10 cellular contexts compared by ENCODE assay signal in genomic region chr17:82384730-82385429, GRCh38. TPM values are rescaled to one million over a fixed set of nuclear protein-coding genes. Genes with fewer than 3 reads are reported as not detected.
A peak's percentile ranks its signal among the peaks of the same experiment; 100 is the strongest.
DNase-seq lines count a peak whose midpoint lies in the region; ATAC-seq and TF ChIP-seq lines count a peak whose summit lies in the region.
"Had no signal": no experiment of that assay in that cellular context is flagged by ENCODE, and none has a peak within 500 bp of the region (broad histone marks: within the 10 kb centered on the region; RNA-seq: fewer than 3 reads in every experiment).

No MANE protein-coding gene starts in this region.

- H3K4me3 Mint-ChIP-seq in neural progenitor cell = no peak overlapping the region

- H3K36me3 Mint-ChIP-seq in neural progenitor cell = peaks cover under 1% of the 10 kb centered on the region

- H4K20me1 ChIP-seq in SK-N-SH (ENCODE audit: insufficient read depth) (peaks cover 8% of the 10 kb centered on the region; the same call in 1 of the 2 replicates), neural progenitor cell (ENCODE audit: low read depth) (no peaks in the 10 kb centered on the region)

- H3K27me3 ChIP-seq in SK-N-SH (ENCODE audit: insufficient read depth) = peaks cover 9% of the 10 kb centered on the region
- peaks cover 57% of the 10 kb centered on the region for H3K27me3 ChIP-seq in kidney epithelial cell (ENCODE audit: control insufficient read depth, insufficient read depth, low read length)
- H3K27me3 ChIP-seq in neural progenitor cell = no peaks in the 10 kb centered on the region

- no peaks in the 10 kb centered on the region for H3K9me3 Mint-ChIP-seq in neural progenitor cell

- H3K79me2 ChIP-seq in SK-N-SH (ENCODE audit: insufficient read depth) (no peaks in the 10 kb centered on the region), neural progenitor cell (ENCODE audit: low read depth) (no peaks in the 10 kb centered on the region)

- CTCF ChIA-PET in SK-N-SH (lab: Yijun Ruan, JAX) = interaction anchor here (0.9 to 2.6 kb wide), 14 partner anchors 9 to 149 kb away, joined by 3 to 9 read pairs (median 3); partner anchors contain the start of genes OGFOD3 and UTS2R

- no peak for ATAC-seq in HG03045 (IDR thresholded peaks at IDR 0.05; ENCODE audit: unreplicated experiment)
- ATAC-seq in GM18873 (IDR thresholded peaks at IDR 0.05; ENCODE audit: low FRiP score, unreplicated experiment) = no peak

- no peak overlapping the region for H2AFZ ChIP-seq in SK-N-SH (ENCODE audit: low read depth)
- no peak overlapping the region for H2AFZ ChIP-seq in neural progenitor cell (replicated peaks)

- no peaks in the 10 kb centered on the region for H3K9me2 ChIP-seq in SK-N-SH

- H3K4me1 ChIP-seq in SK-N-SH (ENCODE audit: control insufficient read depth in 1 of 2, insufficient read depth in 2 of 2, low read depth in 1 of 2, low read length in 1 of 2) (peaks cover 6 to 60% of the 10 kb centered on the region in 2 experiments; a peak in 2 of 4 replicates), neural progenitor cell (peaks cover 16% of the 10 kb centered on the region)

- H3F3A ChIP-seq in SK-N-SH (replicated peaks; ENCODE audit: insufficient read depth) (peaks cover 9% of the 10 kb centered on the region), neural progenitor cell (ENCODE audit: low read depth) (peaks cover 10% of the 10 kb centered on the region)

- H3K4me1 Mint-ChIP-seq in neural progenitor cell = peaks cover 24% of the 10 kb centered on the region

- H3K27ac Mint-ChIP-seq in neural progenitor cell = no peak overlapping the region

- H3K27me3 Mint-ChIP-seq in neural progenitor cell (ENCODE audit: insufficient read depth, low read depth) = peaks cover 16% of the 10 kb centered on the region

- H3K9ac ChIP-seq in SK-N-SH = no peak overlapping the region
- H3K9ac ChIP-seq in neural progenitor cell = no peak overlapping the region

- WGBS in SK-N-SH (ENCODE audit: low lambda C conversion rate) = 61% methylated on average over 23 of the region's 25 CpGs

- H3K36me3 ChIP-seq in SK-N-SH (replicated peaks in 1 of 2; ENCODE audit: control insufficient read depth in 1 of 2, insufficient read depth in 2 of 2, low read length in 1 of 2) (no peaks in the 10 kb centered on the region), kidney epithelial cell (ENCODE audit: control insufficient read depth, insufficient read depth, low read length) (no peaks in the 10 kb centered on the region), neural progenitor cell (no peaks in the 10 kb centered on the region)

- peak overlapping the region; percentile 40 for H3K4me2 ChIP-seq in SK-N-SH
- no peak overlapping the region for H3K4me2 ChIP-seq in neural progenitor cell

- H3K27ac ChIP-seq in SK-N-SH (ENCODE audit: low read depth in 2 of 2, low read length in 1 of 2) (peak overlapping the region in 1 of 2 experiments; percentile 70; a peak in 2 of 4 replicates), neural progenitor cell (no peak overlapping the region)
- H3K27ac ChIP-seq: dorsolateral prefrontal cortex had no signal

- no peak for TF ChIP-seq EP300 in SK-N-SH (IDR thresholded peaks at IDR 0.05; ENCODE audit: borderline replicate concordance in 1 of 2, low read depth in 1 of 2, low read length in 1 of 2)

- peak; percentile 22; the same call in 1 of the 2 replicates for TF ChIP-seq RAD21 in SK-N-SH (IDR thresholded peaks at IDR 0.05; ENCODE audit: low read length)

- TF ChIP-seq CTCF in AG09319 (IDR thresholded peaks at IDR 0.05; ENCODE audit: low read depth, low read length) = no peak
- peak; percentile 59 for TF ChIP-seq CTCF in LNCAP (IDR thresholded peaks at IDR 0.05)
- no peak for TF ChIP-seq CTCF in SK-N-SH (IDR thresholded peaks at IDR 0.05)
- peak; percentile 51 for TF ChIP-seq CTCF in kidney epithelial cell (IDR thresholded peaks at IDR 0.05; ENCODE audit: insufficient read depth, low read length, poor library complexity, severe bottlenecking)
- no peak for TF ChIP-seq CTCF in neural progenitor cell (IDR thresholded peaks at IDR 0.05)

- H3K4me3 ChIP-seq in SK-N-SH (ENCODE audit: low read depth in 2 of 2, low read length in 1 of 2) (no peak overlapping the region), kidney epithelial cell (ENCODE audit: low read depth, low read length) (no peak overlapping the region), neural progenitor cell (no peak overlapping the region)
- H3K4me3 ChIP-seq: dorsolateral prefrontal cortex had no signal

- H3K9me3 ChIP-seq in SK-N-SH (no peaks in the 10 kb centered on the region), neural progenitor cell (ENCODE audit: low read depth) (no peaks in the 10 kb centered on the region)

- POLR2A ChIA-PET in SK-N-SH (lab: Yijun Ruan, JAX) = interaction anchor here (1.2 kb wide), 1 partner anchor 15 kb away, joined by 4 read pairs; no protein-coding TSS in a partner anchor

- DNase-seq in AG09319 (ENCODE audit: extremely low read depth, low read depth) (peak; percentile 16), SK-N-SH (peak; percentile 59), kidney epithelial cell (ENCODE audit: low read depth) (no peak), neural progenitor cell (ENCODE audit: low spot score) (no peak), GOT3 (lab: John Stamatoyannopoulos, UW) (no peak)

TF ChIP-seq in SK-N-SH, 30 proteins besides CTCF, POLR2A, EP300 and RAD21:
- TF ChIP-seq YY1 (IDR thresholded peaks at IDR 0.05; ENCODE audit: low read depth) (no peak), FOSL2 (IDR thresholded peaks at IDR 0.05; ENCODE audit: borderline replicate concordance, low read depth) (peak; percentile 10; the same call in 1 of the 2 replicates), TCF12 (IDR thresholded peaks at IDR 0.05) (peak; percentile 49; the same call in 1 of the 2 replicates), PBX3 (IDR thresholded peaks at IDR 0.05) (peak; percentile 46; the same call in 1 of the 2 replicates), NFIC (IDR thresholded peaks at IDR 0.05; ENCODE audit: borderline replicate concordance) (peak; percentile 3; the same call in 1 of the 2 replicates)
- TF ChIP-seq, protein P1, sequence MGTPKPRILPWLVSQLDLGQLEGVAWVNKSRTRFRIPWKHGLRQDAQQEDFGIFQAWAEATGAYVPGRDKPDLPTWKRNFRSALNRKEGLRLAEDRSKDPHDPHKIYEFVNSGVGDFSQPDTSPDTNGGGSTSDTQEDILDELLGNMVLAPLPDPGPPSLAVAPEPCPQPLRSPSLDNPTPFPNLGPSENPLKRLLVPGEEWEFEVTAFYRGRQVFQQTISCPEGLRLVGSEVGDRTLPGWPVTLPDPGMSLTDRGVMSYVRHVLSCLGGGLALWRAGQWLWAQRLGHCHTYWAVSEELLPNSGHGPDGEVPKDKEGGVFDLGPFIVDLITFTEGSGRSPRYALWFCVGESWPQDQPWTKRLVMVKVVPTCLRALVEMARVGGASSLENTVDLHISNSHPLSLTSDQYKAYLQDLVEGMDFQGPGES (IDR thresholded peaks at IDR 0.05; ENCODE audit: low read depth, low read length) = no peak

RNA-seq across cellular contexts. Expression of gene UTS2R, which starts 13.3 kb away (rescaled TPM):
- polyA plus RNA-seq in SK-N-SH (2012; rRNA removed) = not detected in 2 replicates
- polyA plus RNA-seq in SK-N-SH (2012; cell fraction: cytosol; rRNA removed) = not detected in 2 replicates
- not detected in 2 replicates for polyA plus RNA-seq in SK-N-SH (2012; cell fraction: nucleus; rRNA removed)
- not detected in 2 replicates for total RNA-seq in kidney epithelial cell
- total RNA-seq in neural progenitor cell (ENCODE audit: low replicate concordance) = 0.46 TPM in 1 of 2 replicates, not detected in the other
- total RNA-seq: pulmonary artery endothelial cell had no signal

RNA-seq across cellular contexts. Expression of gene TEX19, which starts 25.8 kb away (rescaled TPM):
- 0.10 and 0.11 TPM in 2 replicates for polyA plus RNA-seq in SK-N-SH (2012; rRNA removed)
- 0.08 and 0.12 TPM in 2 replicates for polyA plus RNA-seq in SK-N-SH (2012; cell fraction: cytosol; rRNA removed)
- 0.08 and 0.11 TPM in 2 replicates for polyA plus RNA-seq in SK-N-SH (2012; cell fraction: nucleus; rRNA removed)
- not detected in 2 replicates for total RNA-seq in kidney epithelial cell
- total RNA-seq in neural progenitor cell (ENCODE audit: low replicate concordance) = 0.19 TPM in 1 of 2 replicates, not detected in the other
- total RNA-seq: dorsolateral prefrontal cortex, pulmonary artery endothelial cell had no signal

RNA-seq across cellular contexts. Expression of gene HEXD, which starts 33.3 kb away (rescaled TPM):
- 38.8 and 43.1 TPM in 2 replicates for polyA plus RNA-seq in SK-N-SH (2012; rRNA removed)
- polyA plus RNA-seq in SK-N-SH (2012; cell fraction: cytosol; rRNA removed) = 10.8 and 18.1 TPM in 2 replicates
- polyA plus RNA-seq in SK-N-SH (2012; cell fraction: nucleus; rRNA removed) = 328 and 454 TPM in 2 replicates
- total RNA-seq in kidney epithelial cell (18.5 and 21.6 TPM in 2 replicates), neural progenitor cell (ENCODE audit: low replicate concordance) (22.3 and 41.8 TPM in 2 replicates)

RNA-seq across cellular contexts. Expression of gene OGFOD3, which starts 33.5 kb away (rescaled TPM):
- 57.1 and 68.2 TPM in 2 replicates for polyA plus RNA-seq in SK-N-SH (2012; rRNA removed)
- 38.7 and 54.7 TPM in 2 replicates for polyA plus RNA-seq in SK-N-SH (2012; cell fraction: cytosol; rRNA removed)
- 67.2 and 94.3 TPM in 2 replicates for polyA plus RNA-seq in SK-N-SH (2012; cell fraction: nucleus; rRNA removed)
- total RNA-seq in kidney epithelial cell (29.8 TPM in 2 replicates), neural progenitor cell (ENCODE audit: low replicate concordance) (26.8 and 34.2 TPM in 2 replicates)

RNA-seq across cellular contexts. Expression of gene SECTM1, which starts 51.3 kb away (rescaled TPM):
- 2.1 and 3.8 TPM in 2 replicates for polyA plus RNA-seq in SK-N-SH (2012; rRNA removed)
- 0.82 and 1.6 TPM in 2 replicates for polyA plus RNA-seq in SK-N-SH (2012; cell fraction: cytosol; rRNA removed)
- polyA plus RNA-seq in SK-N-SH (2012; cell fraction: nucleus; rRNA removed) = 1.3 and 1.4 TPM in 2 replicates
- total RNA-seq in kidney epithelial cell = 0.07 TPM in 1 of 2 replicates, not detected in the other
- total RNA-seq in neural progenitor cell (ENCODE audit: low replicate concordance) = 0.12 TPM in 1 of 2 replicates, not detected in the other

Comparison
In these comparisons a context has a peak if more than half of its experiments do, and no peak if none do; other contexts are left out.
1. DNase-seq: peak in AG09319 (single experiment) and SK-N-SH (single experiment); none in kidney epithelial cell (single experiment), neural progenitor cell (single experiment) and GOT3 (single experiment).
2. CTCF ChIP-seq: peak in LNCAP (single experiment) and kidney epithelial cell (single experiment); none in AG09319 (single experiment), SK-N-SH (single experiment) and neural progenitor cell (single experiment).